8 cellular contexts compared by ENCODE assay signal in genomic region chr16:2023098-2023925, GRCh38. TPM values are rescaled to one million over a fixed set of nuclear protein-coding genes. Genes with fewer than 3 reads are reported as not detected.
DNase-seq lines count a peak whose midpoint lies in the region; ATAC-seq, FAIRE-seq and TF ChIP-seq lines count a peak whose summit lies in the region.

No MANE protein-coding gene starts in this region.

- peak; percentile 98 for DNase-seq in GM12891 (ENCODE audit: insufficient read length, low spot score)
- peak; percentile 74 for DNase-seq in NCI-H2171 (lab: John Stamatoyannopoulos, UW)
- DNase-seq in activated CD4-positive, CD25-positive, alpha-beta regulatory T cell (lab: John Stamatoyannopoulos, UW), result peak; percentile 89 to 96 (median 96)
- peak; percentile 17 to 92 (median 82) for DNase-seq in caudate nucleus (lab: John Stamatoyannopoulos, UW)
- peak; percentile 62 for DNase-seq in keratinocyte (ENCODE audit: low read depth, low spot score)
- DNase-seq in stimulated activated CD4-positive, alpha-beta T cell treated with anti-CD3 and anti-CD28 coated beads, Interleukin-12 subunit alpha, Interleukin-12 subunit beta, amount 100 ng/mL, for 48 hours (ENCODE audit: low read depth in 2 of 3, low spot score in 1 of 3), result peak; percentile 87 to 99 (median 92)

- peaks cover 15% of the 10 kb centered on the region for H3K4me1 ChIP-seq in keratinocyte (ENCODE audit: control insufficient read depth, extremely low read depth, insufficient read depth, low read length)

- H3K9ac ChIP-seq in keratinocyte (ENCODE audit: control insufficient read depth, extremely low read depth, insufficient read depth, low read length), result no peak overlapping the region

- dilution Hi-C loops in keratinocyte (cut with MboI; ENCODE audit: extremely low pct_ligation_motif_present, low sequenced_read_pairs), result no loop called here

- FAIRE-seq in GM12891 (lab: Jason Lieb, UNC) (peak; percentile 99), keratinocyte (lab: Jason Lieb, UNC) (peak; percentile 70)

- no peaks in the 10 kb centered on the region for H3K9me1 ChIP-seq in keratinocyte (ENCODE audit: control insufficient read depth, extremely low read depth, insufficient read depth, low read length)

- no peaks in the 10 kb centered on the region for H3K79me2 ChIP-seq in keratinocyte (ENCODE audit: control insufficient read depth, insufficient read depth, low read length)

- H3K27me3 ChIP-seq in keratinocyte (ENCODE audit: control insufficient read depth, extremely low read depth, insufficient read depth, low read length), result peaks cover 24% of the 10 kb centered on the region

- H3K27ac ChIP-seq in caudate nucleus (ENCODE audit: low read depth, low read length) (no peak overlapping the region), keratinocyte (ENCODE audit: control insufficient read depth, insufficient read depth, low read length) (no peak overlapping the region)

- H3K4me2 ChIP-seq in keratinocyte (ENCODE audit: control insufficient read depth, extremely low read depth, insufficient read depth, low read depth, low read length), result peak overlapping the region; percentile 79

- TF ChIP-seq POLR2A in GM12891 (IDR thresholded peaks at IDR 0.05; ENCODE audit: low read depth, low read length), result no peak

- H4K20me1 ChIP-seq in keratinocyte (ENCODE audit: control insufficient read depth, extremely low read depth, insufficient read depth, low read length), result no peaks in the 10 kb centered on the region

- peak overlapping the region in 2 of 3 experiments; percentile 38 to 55 for H3K4me3 ChIP-seq in keratinocyte (ENCODE audit: control insufficient read depth in 2 of 3, extremely low read depth in 1 of 3, insufficient read depth in 2 of 3, low read depth in 1 of 3, low read length in 3 of 3)

- no peaks in the 10 kb centered on the region for H3K9me3 ChIP-seq in keratinocyte (ENCODE audit: control insufficient read depth, low read depth, low read length)

- no peaks in the 10 kb centered on the region for H3K36me3 ChIP-seq in keratinocyte (ENCODE audit: control insufficient read depth in 2 of 2, extremely low read depth in 1 of 2, insufficient read depth in 2 of 2, low read length in 2 of 2)

- peak; percentile 79 to 100 (median 96) for TF ChIP-seq CTCF in keratinocyte (optimal IDR thresholded peaks at IDR 0.05 in 1 of 3, IDR thresholded peaks at IDR 0.05 in 1 of 3, conservative IDR thresholded peaks at IDR 0.05 in 1 of 3; ENCODE audit: extremely low read depth in 1 of 3, insufficient read depth in 2 of 3, low read length in 3 of 3)

- ATAC-seq in HG02885 (IDR thresholded peaks at IDR 0.05; ENCODE audit: poor library complexity, unreplicated experiment), result peak; percentile 84
- ATAC-seq in HG03469 (IDR thresholded peaks at IDR 0.05; ENCODE audit: unreplicated experiment), result no peak

- peak overlapping the region; percentile 82 for H2AFZ ChIP-seq in keratinocyte (ENCODE audit: control insufficient read depth, low read length)

TF ChIP-seq in GM12891, 5 proteins besides CTCF, POLR2A, EP300 and RAD21:
- TF ChIP-seq PAX5 (IDR thresholded peaks at IDR 0.05; ENCODE audit: insufficient read depth, low read length, severe bottlenecking) (peak; percentile 48), POU2F2 (IDR thresholded peaks at IDR 0.05; ENCODE audit: low read depth, low read length) (no peak)

RNA-seq across cellular contexts. Expression of gene NHERF2, which starts 3.4 kb away (rescaled TPM):
- polyA plus RNA-seq in GM12891 (2012; ENCODE audit: low read depth, missing spikeins), result not detected
- polyA plus RNA-seq in keratinocyte, result 5.9 to 10.1 TPM (median 9.0 TPM) in 3 replicates
- 5.4 TPM for polyA plus RNA-seq in keratinocyte (2011; ENCODE audit: low read depth)
- polyA plus RNA-seq in keratinocyte (2011; cell fraction: cytosol; rRNA removed), result 8.1 and 26.7 TPM in 2 replicates
- polyA plus RNA-seq in keratinocyte (2011; cell fraction: nucleus; rRNA removed), result 7.5 and 11.2 TPM in 2 replicates
- 8.2 and 19.8 TPM in 2 replicates for polyA plus RNA-seq in keratinocyte (2012; ENCODE audit: low replicate concordance)
- 3.3 to 14.2 TPM (median 4.8 TPM) in 3 replicates for polyA minus RNA-seq in keratinocyte
- polyA minus RNA-seq in keratinocyte (2011; cell fraction: cytosol; rRNA and poly(A)+ RNA removed), result 21.1 TPM
- 3.4 and 4.9 TPM in 2 replicates for polyA minus RNA-seq in keratinocyte (2011; cell fraction: nucleus; rRNA and poly(A)+ RNA removed)

RNA-seq across cellular contexts. Expression of gene NPW, which starts 3.7 kb away (rescaled TPM):
- polyA plus RNA-seq in GM12891 (2012; ENCODE audit: low read depth, missing spikeins), result 0.28 TPM
- polyA plus RNA-seq in keratinocyte, result 0.23 TPM in 1 of 3 replicates, not detected in the others
- not detected for polyA plus RNA-seq in keratinocyte (2011; ENCODE audit: low read depth)
- 0.13 TPM in 1 of 2 replicates, not detected in the other for polyA plus RNA-seq in keratinocyte (2011; cell fraction: cytosol; rRNA removed)
- 0.31 TPM in 1 of 2 replicates, not detected in the other for polyA plus RNA-seq in keratinocyte (2011; cell fraction: nucleus; rRNA removed)
- polyA plus RNA-seq in keratinocyte (2012; ENCODE audit: low replicate concordance), result 0.30 and 0.65 TPM in 2 replicates
- polyA minus RNA-seq in keratinocyte, result not detected in 3 replicates
- not detected for polyA minus RNA-seq in keratinocyte (2011; cell fraction: cytosol; rRNA and poly(A)+ RNA removed)
- polyA minus RNA-seq in keratinocyte (2011; cell fraction: nucleus; rRNA and poly(A)+ RNA removed), result not detected in 2 replicates

RNA-seq across cellular contexts. Expression of gene ZNF598, which starts 13.7 kb away (rescaled TPM):
- 25.4 TPM for polyA plus RNA-seq in GM12891 (2012; ENCODE audit: low read depth, missing spikeins)
- polyA plus RNA-seq in keratinocyte, result 18.0 to 35.5 TPM (median 24.0 TPM) in 3 replicates
- polyA plus RNA-seq in keratinocyte (2011; ENCODE audit: low read depth), result 117 TPM
- 15.1 and 41.0 TPM in 2 replicates for polyA plus RNA-seq in keratinocyte (2011; cell fraction: cytosol; rRNA removed)
- polyA plus RNA-seq in keratinocyte (2011; cell fraction: nucleus; rRNA removed), result 49.0 and 65.1 TPM in 2 replicates
- 34.4 and 46.1 TPM in 2 replicates for polyA plus RNA-seq in keratinocyte (2012; ENCODE audit: low replicate concordance)
- 14.1 to 28.9 TPM (median 15.8 TPM) in 3 replicates for polyA minus RNA-seq in keratinocyte
- polyA minus RNA-seq in keratinocyte (2011; cell fraction: cytosol; rRNA and poly(A)+ RNA removed), result 79.4 TPM
- 33.0 and 37.2 TPM in 2 replicates for polyA minus RNA-seq in keratinocyte (2011; cell fraction: nucleus; rRNA and poly(A)+ RNA removed)

RNA-seq across cellular contexts. Expression of gene NTHL1, which starts 24.3 kb away (rescaled TPM):
- polyA plus RNA-seq in GM12891 (2012; ENCODE audit: low read depth, missing spikeins), result 15.1 TPM
- 8.5 to 16.0 TPM (median 10.9 TPM) in 3 replicates for polyA plus RNA-seq in keratinocyte
- polyA plus RNA-seq in keratinocyte (2011; ENCODE audit: low read depth), result 7.0 TPM
- polyA plus RNA-seq in keratinocyte (2011; cell fraction: cytosol; rRNA removed), result 6.1 and 16.9 TPM in 2 replicates
- 9.7 and 14.1 TPM in 2 replicates for polyA plus RNA-seq in keratinocyte (2011; cell fraction: nucleus; rRNA removed)
- 4.8 and 18.1 TPM in 2 replicates for polyA plus RNA-seq in keratinocyte (2012; ENCODE audit: low replicate concordance)
- polyA minus RNA-seq in keratinocyte, result 8.6 to 10.6 TPM (median 9.2 TPM) in 3 replicates
- polyA minus RNA-seq in keratinocyte (2011; cell fraction: cytosol; rRNA and poly(A)+ RNA removed), result 24.7 TPM
- 5.4 and 9.2 TPM in 2 replicates for polyA minus RNA-seq in keratinocyte (2011; cell fraction: nucleus; rRNA and poly(A)+ RNA removed)

RNA-seq across cellular contexts. Expression of gene TSC2, which starts 24.5 kb away (rescaled TPM):
- polyA plus RNA-seq in GM12891 (2012; ENCODE audit: low read depth, missing spikeins), result 32.2 TPM
- 22.6 to 28.8 TPM (median 23.3 TPM) in 3 replicates for polyA plus RNA-seq in keratinocyte
- polyA plus RNA-seq in keratinocyte (2011; ENCODE audit: low read depth), result 92.2 TPM
- polyA plus RNA-seq in keratinocyte (2011; cell fraction: cytosol; rRNA removed), result 19.2 and 33.9 TPM in 2 replicates
- 84.1 and 102 TPM in 2 replicates for polyA plus RNA-seq in keratinocyte (2011; cell fraction: nucleus; rRNA removed)
- polyA plus RNA-seq in keratinocyte (2012; ENCODE audit: low replicate concordance), result 39.4 and 44.8 TPM in 2 replicates
- 57.4 to 178 TPM (median 59.4 TPM) in 3 replicates for polyA minus RNA-seq in keratinocyte
- polyA minus RNA-seq in keratinocyte (2011; cell fraction: cytosol; rRNA and poly(A)+ RNA removed), result 62.2 TPM
- 68.1 and 70.6 TPM in 2 replicates for polyA minus RNA-seq in keratinocyte (2011; cell fraction: nucleus; rRNA and poly(A)+ RNA removed)
